Comparison of ENCODE assay signal across 23 cellular contexts in the genomic region with DNA sequence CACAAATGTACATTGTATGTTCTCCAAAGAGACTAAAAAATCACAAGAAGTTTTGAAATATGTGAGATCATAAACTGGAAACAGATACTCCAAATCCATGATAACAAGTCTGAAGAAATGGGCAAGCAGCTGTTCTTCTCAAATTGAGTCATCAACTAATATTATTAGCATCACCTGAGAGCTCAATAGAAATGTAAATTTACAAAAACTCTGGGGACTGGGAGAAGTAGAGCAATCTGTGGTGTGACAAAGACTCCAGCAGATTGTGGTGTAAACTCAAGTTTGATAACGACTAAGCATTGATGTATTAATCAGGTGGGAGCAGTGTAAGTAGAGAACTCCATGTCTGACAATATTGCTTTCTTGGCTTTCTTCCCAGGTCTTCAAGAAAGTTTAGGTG. TPM values are rescaled to one million over a fixed set of nuclear protein-coding genes. Genes with fewer than 3 reads are reported as not detected.
"Had no signal": no experiment of that assay in that cellular context is flagged by ENCODE, and none has a peak within 500 bp of the region (broad histone marks: within the 10 kb centered on the region; RNA-seq: fewer than 3 reads in every experiment).

No MANE protein-coding gene starts in this region.

- H3K27me3 ChIP-seq: hepatocyte, neural progenitor cell, ovary, right atrium auricular region, suprapubic skin, thyroid gland had no signal

- H3K4me3 ChIP-seq: hepatocyte, lung, neural progenitor cell, ovary, right atrium auricular region, suprapubic skin, thyroid gland had no signal

- H3K27ac ChIP-seq: hepatocyte, neural progenitor cell, ovary, right atrium auricular region, suprapubic skin, thyroid gland had no signal

- H3K4me1 ChIP-seq: neural progenitor cell, right atrium auricular region, suprapubic skin, thyroid gland had no signal

- H3K36me3 ChIP-seq: neural progenitor cell, ovary, right atrium auricular region, suprapubic skin, thyroid gland had no signal

- H3K36me3 Mint-ChIP-seq: natural killer cell treated with Interleukin-12 subunit alpha and Interleukin-12 subunit beta and Interleukin-15 and Interleukin-18, amount 100 ng/mL, for 72 hours; neural progenitor cell; type B pancreatic cell had no signal

- H3K9me3 ChIP-seq: ovary, right atrium auricular region, suprapubic skin, thyroid gland had no signal

- H3K4me3 Mint-ChIP-seq: endodermal cell; natural killer cell treated with Interleukin-12 subunit alpha and Interleukin-12 subunit beta and Interleukin-15 and Interleukin-18, amount 100 ng/mL, for 72 hours; neural progenitor cell; type B pancreatic cell had no signal

- H3K9me3 Mint-ChIP-seq: endodermal cell; natural killer cell treated with Interleukin-12 subunit alpha and Interleukin-12 subunit beta and Interleukin-15 and Interleukin-18, amount 100 ng/mL, for 72 hours; neural progenitor cell; type B pancreatic cell had no signal

- H3K4me1 Mint-ChIP-seq: endodermal cell, neural progenitor cell had no signal

- DNase-seq: effector CD4-positive, alpha-beta T cell; endodermal cell; foreskin melanocyte; head of caudate nucleus; left colon; left ventricle myocardium superior; mesenchymal stem cell; midbrain; nucleus accumbens; ovary; small intestine; stimulated activated CD4-positive, alpha-beta T cell treated with anti-CD3 and anti-CD28 coated beads, Interleukin-12 subunit alpha, Interleukin-12 subunit beta, amount 100 ng/mL, for 4 hours; stimulated activated naive CD8-positive, alpha-beta T cell treated with anti-CD3 and anti-CD28 coated beads, Interleukin-15, Interleukin-2, amounts not matched to agents 100 U/mL and 50 U/mL, for 24 hours; thyroid gland had no signal

- ATAC-seq: left colon; left ventricle myocardium superior; natural killer cell treated with Interleukin-12 subunit alpha and Interleukin-12 subunit beta and Interleukin-15 and Interleukin-18, amount 100 ng/mL, for 72 hours; stimulated activated naive CD8-positive, alpha-beta T cell treated with anti-CD3 and anti-CD28 coated beads, Interleukin-15, Interleukin-2, amounts not matched to agents 100 U/mL and 50 U/mL, for 24 hours had no signal

- H3K27ac Mint-ChIP-seq: endodermal cell; natural killer cell treated with Interleukin-12 subunit alpha and Interleukin-12 subunit beta and Interleukin-15 and Interleukin-18, amount 100 ng/mL, for 72 hours; neural progenitor cell; type B pancreatic cell had no signal

RNA-seq across cellular contexts. Expression of gene GLYATL1, which starts 53.2 kb away (rescaled TPM):
- total RNA-seq: dermis microvascular lymphatic vessel endothelial cell; left ventricle myocardium superior; natural killer cell treated with Interleukin-12 subunit alpha and Interleukin-12 subunit beta and Interleukin-15 and Interleukin-18, amount 100 ng/mL, for 72 hours; posterior vena cava; right atrium auricular region; thyroid gland had no signal
